ENCODE assay signal across 8 cellular contexts in genomic region chr10:100303724-100304319, GRCh38. TPM values are rescaled to one million over a fixed set of nuclear protein-coding genes. Genes with fewer than 3 reads are reported as not detected.
A peak's percentile ranks its signal among the peaks of the same experiment; 100 is the strongest.
DNase-seq lines count a peak whose midpoint lies in the region; ATAC-seq and TF ChIP-seq lines count a peak whose summit lies in the region.

No MANE protein-coding gene starts in this region.

- H3K9me3 Mint-ChIP-seq in stimulated activated effector memory CD8-positive, alpha-beta T cell treated with anti-CD3 and anti-CD28 coated beads, Interleukin-12 subunit alpha, Interleukin-12 subunit beta, amount 100 ng/mL, for 72 hours: no peaks in the 10 kb centered on the region

- peak; percentile 84 for TF ChIP-seq CTCF in 22Rv1 (IDR thresholded peaks at IDR 0.05)
- peak; percentile 71 for TF ChIP-seq CTCF in GM12872 (IDR thresholded peaks at IDR 0.05; ENCODE audit: insufficient read depth, low read depth, low read length)
- TF ChIP-seq CTCF in osteoblast (IDR thresholded peaks at IDR 0.05; ENCODE audit: extremely low read depth, low read depth, low read length): peak; percentile 70

- H3K4me3 ChIP-seq in osteoblast (ENCODE audit: insufficient read depth, low read length) (no peak overlapping the region), MG63 (no peak overlapping the region)

- H3K9me3 ChIP-seq in osteoblast (ENCODE audit: low read depth, low read length): no peaks in the 10 kb centered on the region
- no peaks in the 10 kb centered on the region for H3K9me3 ChIP-seq in MG63

- H3K36me3 ChIP-seq in osteoblast (ENCODE audit: insufficient read depth, low read length) (no peaks in the 10 kb centered on the region), MG63 (no peaks in the 10 kb centered on the region)

- no peak for ATAC-seq in stimulated activated effector memory CD8-positive, alpha-beta T cell treated with anti-CD3 and anti-CD28 coated beads, Interleukin-12 subunit alpha, Interleukin-12 subunit beta, amount 100 ng/mL, for 72 hours

- no peaks in the 10 kb centered on the region for H3K36me3 Mint-ChIP-seq in stimulated activated effector memory CD8-positive, alpha-beta T cell treated with anti-CD3 and anti-CD28 coated beads, Interleukin-12 subunit alpha, Interleukin-12 subunit beta, amount 100 ng/mL, for 72 hours

- H3K27ac ChIP-seq in 22Rv1 (no peak overlapping the region), osteoblast (ENCODE audit: low read depth, low read length) (no peak overlapping the region)

- no peak overlapping the region for H2AFZ ChIP-seq in osteoblast (ENCODE audit: low read length)

- peaks cover 6% of the 10 kb centered on the region for H3K4me1 ChIP-seq in osteoblast (ENCODE audit: insufficient read depth, low read length)

- no peak overlapping the region for H3K4me2 ChIP-seq in osteoblast (ENCODE audit: insufficient read depth, low read length)

- H3K4me3 Mint-ChIP-seq in stimulated activated effector memory CD8-positive, alpha-beta T cell treated with anti-CD3 and anti-CD28 coated beads, Interleukin-12 subunit alpha, Interleukin-12 subunit beta, amount 100 ng/mL, for 72 hours: no peak overlapping the region

- no peaks in the 10 kb centered on the region for H3K79me2 ChIP-seq in osteoblast (ENCODE audit: insufficient read depth, low read length)

- H3K4me1 Mint-ChIP-seq in stimulated activated effector memory CD8-positive, alpha-beta T cell treated with anti-CD3 and anti-CD28 coated beads, Interleukin-12 subunit alpha, Interleukin-12 subunit beta, amount 100 ng/mL, for 72 hours: no peaks in the 10 kb centered on the region

- H3K27me3 ChIP-seq in osteoblast (ENCODE audit: insufficient read depth, low read length) (peaks cover 29% of the 10 kb centered on the region), MG63 (peaks cover 23% of the 10 kb centered on the region)

- DNase-seq in NCI-H748 (lab: John Stamatoyannopoulos, UW; ENCODE audit: unreplicated experiment): peak; percentile 58
- DNase-seq in dermis blood vessel endothelial cell: peak; percentile 42
- DNase-seq in osteoblast (ENCODE audit: insufficient read length, low spot score, missing footprints): no peak
- DNase-seq in stimulated activated effector memory CD8-positive, alpha-beta T cell treated with anti-CD3 and anti-CD28 coated beads, Interleukin-12 subunit alpha, Interleukin-12 subunit beta, amount 100 ng/mL, for 72 hours (ENCODE audit: low spot score in 2 of 2): no peak
- no peak for DNase-seq in MG63
- DNase-seq in stimulated activated naive CD4-positive, alpha-beta T cell treated with Interleukin-2 at 50 U/mL for 16 hours (lab: John Stamatoyannopoulos, UW): no peak

- no peak overlapping the region for H3K27ac Mint-ChIP-seq in stimulated activated effector memory CD8-positive, alpha-beta T cell treated with anti-CD3 and anti-CD28 coated beads, Interleukin-12 subunit alpha, Interleukin-12 subunit beta, amount 100 ng/mL, for 72 hours

- H4K20me1 ChIP-seq in osteoblast (ENCODE audit: insufficient read depth, low read length): no peaks in the 10 kb centered on the region

RNA-seq across cellular contexts. Expression of gene BLOC1S2, which starts 17.3 kb away (rescaled TPM):
- total RNA-seq in dermis blood vessel endothelial cell (35.1 and 44.2 TPM in 2 replicates), osteoblast (46.3 and 51.3 TPM in 2 replicates)
- total RNA-seq in MG63 (2014; rRNA removed; shearing (Covaris generic); ENCODE audit: low replicate concordance): 43.0 and 74.3 TPM in 2 replicates

RNA-seq across cellular contexts. Expression of gene PKD2L1, which starts 26.2 kb away (rescaled TPM):
- not detected in 2 replicates for total RNA-seq in dermis blood vessel endothelial cell
- not detected in 2 replicates for total RNA-seq in osteoblast
- total RNA-seq in MG63 (2014; rRNA removed; shearing (Covaris generic); ENCODE audit: low replicate concordance): not detected in 2 replicates

RNA-seq across cellular contexts. Expression of gene CWF19L1, which starts 36.4 kb away (rescaled TPM):
- total RNA-seq in dermis blood vessel endothelial cell (32.5 and 37.0 TPM in 2 replicates), osteoblast (21.2 and 26.1 TPM in 2 replicates)
- 28.8 and 33.5 TPM in 2 replicates for total RNA-seq in MG63 (2014; rRNA removed; shearing (Covaris generic); ENCODE audit: low replicate concordance)

RNA-seq across cellular contexts. Expression of gene SCD, which starts 43.2 kb away (rescaled TPM):
- 62.3 and 297 TPM in 2 replicates for total RNA-seq in dermis blood vessel endothelial cell
- 672 and 691 TPM in 2 replicates for total RNA-seq in osteoblast
- total RNA-seq in MG63 (2014; rRNA removed; shearing (Covaris generic); ENCODE audit: low replicate concordance): 48.8 and 56.3 TPM in 2 replicates

Comparison
In these comparisons a context has a peak if more than half of its experiments do, and no peak if none do; other contexts are left out.
1. DNase-seq: peak in NCI-H748 (single experiment) and dermis blood vessel endothelial cell (single experiment); none in osteoblast (single experiment), stimulated activated effector memory CD8-positive, alpha-beta T cell treated with anti-CD3 and anti-CD28 coated beads, Interleukin-12 subunit alpha, Interleukin-12 subunit beta, amount 100 ng/mL, for 72 hours (0 of 2), MG63 (single experiment) and stimulated activated naive CD4-positive, alpha-beta T cell treated with Interleukin-2 at 50 U/mL for 16 hours (single experiment).
2. Peak in every context shown above with its lines, with median percentiles within 50 percentile points of each other: CTCF ChIP-seq.